Comparison of ENCODE assay signal across 22 cellular contexts in genomic region chr22:47659467-47660302, GRCh38.
A peak's percentile ranks its signal among the peaks of the same experiment; 100 is the strongest.
DNase-seq lines count a peak whose midpoint lies in the region; ATAC-seq lines count a peak whose summit lies in the region.
"Had no signal": no experiment of that assay in that cellular context is flagged by ENCODE, and none has a peak within 500 bp of the region (broad histone marks: within the 10 kb centered on the region; RNA-seq: fewer than 3 reads in every experiment).

No MANE protein-coding gene starts in this region.

- whole genome bisulfite sequencing in aorta, 2 donors = 45 to 48% methylated on average over 3 of the region's 3 CpGs

- H3K27ac ChIP-seq in aorta (ENCODE audit: low read depth in 1 of 2, low read length in 2 of 2) = no peak overlapping the region
- H3K27ac ChIP-seq: C4-2B, cardiac muscle cell, right lobe of liver, thoracic aorta had no signal

- peaks cover 4% of the 10 kb centered on the region for H3K9me3 ChIP-seq in aorta (ENCODE audit: control insufficient read depth, low read length)
- H3K9me3 ChIP-seq: right lobe of liver, thoracic aorta had no signal

- H3K36me3 ChIP-seq in aorta (ENCODE audit: control insufficient read depth in 1 of 2, insufficient read depth in 2 of 2, low read length in 1 of 2) = no peaks in the 10 kb centered on the region
- H3K36me3 ChIP-seq: cardiac muscle cell, right lobe of liver, thoracic aorta had no signal

- H3K4me1 ChIP-seq in aorta (ENCODE audit: control insufficient read depth in 1 of 2, insufficient read depth in 2 of 2, low read length in 2 of 2) = no peaks in the 10 kb centered on the region
- H3K4me1 ChIP-seq: right lobe of liver had no signal

- ATAC-seq in HG03469 (IDR thresholded peaks at IDR 0.05; ENCODE audit: unreplicated experiment) (no peak), HG03571 (IDR thresholded peaks at IDR 0.05; ENCODE audit: unreplicated experiment) (no peak), aorta (ENCODE audit: low FRiP score) (no peak)
- ATAC-seq: K562, right lobe of liver had no signal

- DNase-seq in DMS79 treated with DMSO at 0.1 percent for 48 hours (lab: John Stamatoyannopoulos, UW) (peak; percentile 43), NCI-H2029 treated with DMSO at 0.1 percent for 48 hours (lab: John Stamatoyannopoulos, UW) (peak; percentile 75), NCI-H748 (lab: John Stamatoyannopoulos, UW; ENCODE audit: unreplicated experiment) (peak; percentile 87), globus pallidus (ENCODE audit: low spot score) (peak; percentile 3), SHP77 (lab: John Stamatoyannopoulos, UW) (no peak), aorta (no peak)
- DNase-seq: activated B cell treated with CpG ODN at 0.5 μM for 24 hours; activated naive CD4-positive, alpha-beta T cell treated with anti-CD3 and anti-CD28 coated beads, Interleukin-2, amount 50 U/mL, for 16 hours; cortex of kidney; HFFc6; NCI-H526 treated with DMSO at 0.1 percent for 48 hours; nephron progenitor cell; right lobe of liver; stimulated activated CD4-positive, alpha-beta T cell treated with anti-CD3 and anti-CD28 coated beads, Interleukin-4, amount 100 ng/mL, for 4 hours; stimulated activated naive CD4-positive, alpha-beta T cell; T-helper 9 cell had no signal

- H3K4me3 ChIP-seq in aorta (ENCODE audit: low read length in 2 of 2) = no peak overlapping the region
- H3K4me3 ChIP-seq: cardiac muscle cell, K562, right lobe of liver, thoracic aorta had no signal

- no peaks in the 10 kb centered on the region for H3K27me3 ChIP-seq in aorta (ENCODE audit: control insufficient read depth in 1 of 2, insufficient read depth in 2 of 2, low read length in 1 of 2)
- H3K27me3 ChIP-seq: cardiac muscle cell, right lobe of liver had no signal

- intact Hi-C loops in aorta (cut with DNase I) = no loop called here

Comparison
In these comparisons a context has a peak if more than half of its experiments do, and no peak if none do; other contexts are left out.
1. DNase-seq: peak in DMS79 treated with DMSO at 0.1 percent for 48 hours (single experiment), NCI-H2029 treated with DMSO at 0.1 percent for 48 hours (single experiment), NCI-H748 (single experiment) and globus pallidus (single experiment); none in SHP77 (0 of 2) and aorta (0 of 2).